In genomic region chr6:166382933-166383816, GRCh38 we compare ENCODE assay signal across 1 cellular context.
A peak's percentile ranks its signal among the peaks of the same experiment; 100 is the strongest.
TF ChIP-seq lines count a peak whose summit lies in the region.

MPC1 (minus strand) TSS chr6:166382940; CDS start chr6:166382876, 64 bp downstream.

TF ChIP-seq in H1, 55 proteins besides CTCF, POLR2A, EP300 and RAD21:
- TF ChIP-seq EGR1 (IDR thresholded peaks at IDR 0.05; ENCODE audit: borderline replicate concordance, low read depth, low read length), result 0 out of 2 replicates have a peak, but pooled peaks have one; percentile 13
- TF ChIP-seq BACH1 (IDR thresholded peaks at IDR 0.05; ENCODE audit: low read length), result no peak
- TF ChIP-seq CHD7 (IDR thresholded peaks at IDR 0.05; ENCODE audit: insufficient replicate concordance, low read length), result no peak
- TF ChIP-seq SIN3A (conservative IDR thresholded peaks at IDR 0.05 in 1 of 2, IDR thresholded peaks at IDR 0.05 in 1 of 2; ENCODE audit: low read depth in 1 of 2, low read length in 2 of 2), result peak in 1 of 2 experiments; percentile 75; a peak in 2 of 4 replicates
- TF ChIP-seq JUND (IDR thresholded peaks at IDR 0.05; ENCODE audit: low read length), result no peak
- no peak for TF ChIP-seq CTBP2 (IDR thresholded peaks at IDR 0.05; ENCODE audit: borderline replicate concordance, insufficient read depth, insufficient read length, low read length)
- no peak for TF ChIP-seq RXRA (IDR thresholded peaks at IDR 0.05; ENCODE audit: insufficient read depth, low read depth, low read length)
- peak; percentile 13; the same call in 1 of the 2 replicates for TF ChIP-seq POLR2AphosphoS5 (IDR thresholded peaks at IDR 0.05; ENCODE audit: low read depth, low read length)
- no peak for TF ChIP-seq NRF1 (IDR thresholded peaks at IDR 0.05; ENCODE audit: low read depth, low read length)
- TF ChIP-seq SIX5 (IDR thresholded peaks at IDR 0.05; ENCODE audit: low read depth, low read length), result no peak
- no peak for TF ChIP-seq SUZ12 (IDR thresholded peaks at IDR 0.05; ENCODE audit: low read length)
- TF ChIP-seq CEBPB (IDR thresholded peaks at IDR 0.05; ENCODE audit: low read depth, low read length), result no peak
- TF ChIP-seq RFX5 (IDR thresholded peaks at IDR 0.05; ENCODE audit: borderline replicate concordance, low read depth, low read length), result no peak
- TF ChIP-seq USF2 (IDR thresholded peaks at IDR 0.05; ENCODE audit: low read length), result no peak
- no peak for TF ChIP-seq TCF12 (IDR thresholded peaks at IDR 0.05; ENCODE audit: low read depth, low read length)
- no peak for TF ChIP-seq CBX5 (IDR thresholded peaks at IDR 0.05; ENCODE audit: low read depth, low read length)
- peak; percentile 66 for TF ChIP-seq MAX (IDR thresholded peaks at IDR 0.05)
- no peak for TF ChIP-seq RNF2 (IDR thresholded peaks at IDR 0.05; ENCODE audit: borderline replicate concordance, low read depth, low read length, missing control alignments, poor library complexity, severe bottlenecking)
- TF ChIP-seq HDAC2 (IDR thresholded peaks at IDR 0.05; ENCODE audit: borderline replicate concordance in 1 of 2, low read depth in 2 of 2, low read length in 2 of 2), result peak in 1 of 2 experiments; percentile 31; a peak in 1 of 4 replicates
- no peak for TF ChIP-seq TAF7 (optimal IDR thresholded peaks at IDR 0.05; ENCODE audit: borderline replicate concordance, low read depth, low read length)
- TF ChIP-seq CHD2 (IDR thresholded peaks at IDR 0.05; ENCODE audit: low read length), result peak; percentile 33; the same call in 1 of the 2 replicates
- peak; percentile 59 for TF ChIP-seq PHF8 (conservative IDR thresholded peaks at IDR 0.05; ENCODE audit: low read depth, low read length)
- peak; percentile 55 for TF ChIP-seq TBP (IDR thresholded peaks at IDR 0.05; ENCODE audit: low read depth, low read length)
- TF ChIP-seq SRF (IDR thresholded peaks at IDR 0.05; ENCODE audit: low read depth, low read length), result no peak
- TF ChIP-seq ASH2L (IDR thresholded peaks at IDR 0.05; ENCODE audit: low read length), result no peak
- TF ChIP-seq BCL11A (IDR thresholded peaks at IDR 0.05; ENCODE audit: low read depth in 2 of 2, low read length in 2 of 2), result no peak
- peak; percentile 68 for TF ChIP-seq TAF1 (IDR thresholded peaks at IDR 0.05; ENCODE audit: low read depth, low read length)
- no peak for TF ChIP-seq RBBP5 (IDR thresholded peaks at IDR 0.05; ENCODE audit: borderline replicate concordance, low read depth, low read length)
- no peak for TF ChIP-seq FOSL1 (IDR thresholded peaks at IDR 0.05; ENCODE audit: insufficient read depth, low read depth, low read length)
- peak; percentile 89 for TF ChIP-seq E2F6 (IDR thresholded peaks at IDR 0.05)
- TF ChIP-seq SP1 (IDR thresholded peaks at IDR 0.05; ENCODE audit: low read depth, low read length), result peak; percentile 72; the same call in 1 of the 2 replicates
- TF ChIP-seq KDM4A (IDR thresholded peaks at IDR 0.05; ENCODE audit: low read depth, low read length, severe bottlenecking), result peak; percentile 84
- TF ChIP-seq ATF3 (IDR thresholded peaks at IDR 0.05; ENCODE audit: insufficient read depth, low read depth, low read length), result 0 out of 2 replicates have a peak, but pooled peaks have one; percentile 7
- peak; percentile 70 for TF ChIP-seq CREB1 (IDR thresholded peaks at IDR 0.05)
- no peak for TF ChIP-seq POU5F1 (IDR thresholded peaks at IDR 0.05; ENCODE audit: low read depth, low read length)
